8 cellular contexts compared by ENCODE assay signal in genomic region chrX:15242899-15243555, GRCh38. TPM values are rescaled to one million over a fixed set of nuclear protein-coding genes. Genes with fewer than 3 reads are reported as not detected.
A peak's percentile ranks its signal among the peaks of the same experiment; 100 is the strongest.
DNase-seq lines count a peak whose midpoint lies in the region; ATAC-seq and TF ChIP-seq lines count a peak whose summit lies in the region.

No MANE protein-coding gene starts in this region.

- no peaks in the 10 kb centered on the region for H3K9me3 Mint-ChIP-seq in CD4-positive, alpha-beta T cell
- peaks cover 6% of the 10 kb centered on the region for H3K9me3 Mint-ChIP-seq in progenitor cell of endocrine pancreas (ENCODE audit: low read depth)

- H3K27me3 ChIP-seq in CD4-positive, alpha-beta T cell (ENCODE audit: control insufficient read depth, insufficient read depth, low read length): no peaks in the 10 kb centered on the region

- no peak overlapping the region for H3K27ac ChIP-seq in CD4-positive, alpha-beta T cell (ENCODE audit: low read depth, low read length)

- no peak overlapping the region for H3K4me3 ChIP-seq in fibroblast of villous mesenchyme (ENCODE audit: low read depth, low read length)

- no peaks in the 10 kb centered on the region for H3K27me3 Mint-ChIP-seq in CD4-positive, alpha-beta T cell
- H3K27me3 Mint-ChIP-seq in progenitor cell of endocrine pancreas: no peaks in the 10 kb centered on the region

- H3K36me3 Mint-ChIP-seq in CD4-positive, alpha-beta T cell (ENCODE audit: low read depth): no peaks in the 10 kb centered on the region
- no peaks in the 10 kb centered on the region for H3K36me3 Mint-ChIP-seq in progenitor cell of endocrine pancreas (ENCODE audit: insufficient read depth)

- no peak overlapping the region for H3K4me3 Mint-ChIP-seq in CD4-positive, alpha-beta T cell
- no peak overlapping the region for H3K4me3 Mint-ChIP-seq in progenitor cell of endocrine pancreas (ENCODE audit: low read depth)

- no peaks in the 10 kb centered on the region for H3K4me1 Mint-ChIP-seq in CD4-positive, alpha-beta T cell (ENCODE audit: low read depth)
- peaks cover 9% of the 10 kb centered on the region for H3K4me1 Mint-ChIP-seq in progenitor cell of endocrine pancreas (ENCODE audit: low read depth)

- CTCF ChIA-PET in CD4-positive, alpha-beta T cell (lab: Charles Lee): interaction anchor here (0.6 to 1.1 kb wide), 5 partner anchors 9 to 1204 kb away, joined by 3 to 8 read pairs (median 3); no protein-coding TSS in a partner anchor

- TF ChIP-seq CTCF in CD4-positive, alpha-beta T cell (IDR thresholded peaks at IDR 0.05): peak; percentile 54
- peak; percentile 55 for TF ChIP-seq CTCF in fibroblast of villous mesenchyme (IDR thresholded peaks at IDR 0.05; ENCODE audit: insufficient read depth, low read depth, low read length)
- TF ChIP-seq CTCF in progenitor cell of endocrine pancreas (IDR thresholded peaks at IDR 0.05; ENCODE audit: unreplicated experiment): peak; percentile 60

- no peaks in the 10 kb centered on the region for H3K9me3 ChIP-seq in CD4-positive, alpha-beta T cell (ENCODE audit: control insufficient read depth, low read length)

- intact Hi-C loops in CD4-positive, alpha-beta T cell (cut with DNase I, micrococcal nuclease): loop anchor here (1.0 to 5.0 kb wide), 5 partner anchors 101 to 1204 kb away; no protein-coding TSS in a partner anchor

- POLR2A ChIA-PET in CD4-positive, alpha-beta T cell (lab: Charles Lee): no interaction called here

- no peak overlapping the region for H3K27ac Mint-ChIP-seq in CD4-positive, alpha-beta T cell
- peak overlapping the region; percentile 11 for H3K27ac Mint-ChIP-seq in progenitor cell of endocrine pancreas

- no peak for ATAC-seq in CD4-positive, alpha-beta T cell (ENCODE audit: poor library complexity)
- ATAC-seq in GM19463 (IDR thresholded peaks at IDR 0.05; ENCODE audit: unreplicated experiment) (peak; percentile 57), HG03175 (IDR thresholded peaks at IDR 0.05; ENCODE audit: unreplicated experiment) (no peak), GM21786 (IDR thresholded peaks at IDR 0.05; ENCODE audit: unreplicated experiment) (no peak)

- peak in 9 of 10 experiments; percentile 3 to 32 (median 17) for DNase-seq in CD4-positive, alpha-beta T cell
- DNase-seq in NCI-H345 (lab: John Stamatoyannopoulos, UW) (peak; percentile 51), fibroblast of villous mesenchyme (ENCODE audit: low read depth) (peak; percentile 74), progenitor cell of endocrine pancreas (ENCODE audit: low spot score, unreplicated experiment) (no peak)
- DNase-seq in activated CD4-positive, alpha-beta T cell treated with anti-CD3 and anti-CD28 coated beads, Interleukin-2, amount 50 U/mL, for 48 hours: peak; percentile 18 to 48

RNA-seq across cellular contexts. Expression of gene ASB9, which starts 26.9 kb away (rescaled TPM):
- under 1 TPM in 1 of 2 experiments, not detected in 1; 0.14 TPM for total RNA-seq in CD4-positive, alpha-beta T cell
- 0.64 and 2.6 TPM in 2 replicates for total RNA-seq in fibroblast of villous mesenchyme
- 1.6 and 2.7 TPM in 2 replicates for total RNA-seq in progenitor cell of endocrine pancreas
